26 cellular contexts compared by ENCODE assay signal in genomic region chr7:43761919-43762318, GRCh38. TPM values are rescaled to one million over a fixed set of nuclear protein-coding genes. Genes with fewer than 3 reads are reported as not detected.
DNase-seq lines count a peak whose midpoint lies in the region; ATAC-seq and TF ChIP-seq lines count a peak whose summit lies in the region.
"Had no signal": no experiment of that assay in that cellular context is flagged by ENCODE, and none has a peak within 500 bp of the region (broad histone marks: within the 10 kb centered on the region; RNA-seq: fewer than 3 reads in every experiment).

No MANE protein-coding gene starts in this region.

- no peaks in the 10 kb centered on the region for H3K9me2 ChIP-seq in MM.1S (replicated peaks; ENCODE audit: insufficient read depth, low read length)

- H3K4me3 Mint-ChIP-seq in CD4-positive, alpha-beta T cell, result no peak overlapping the region
- H3K4me3 Mint-ChIP-seq: central memory CD8-positive, alpha-beta T cell had no signal

- intact Hi-C loops in lower lobe of right lung (cut with DNase I), result no loop called here
- intact Hi-C loops in CD4-positive, alpha-beta T cell (cut with DNase I, micrococcal nuclease), result loop anchor here in 1 of 2 experiments (5.0 kb wide), 1 partner anchor 35 kb away; the partner anchor contains the start of gene COA1

- H3K27me3 Mint-ChIP-seq in CD4-positive, alpha-beta T cell, result no peaks in the 10 kb centered on the region
- H3K27me3 Mint-ChIP-seq: central memory CD8-positive, alpha-beta T cell had no signal

- H3K9me3 Mint-ChIP-seq in CD4-positive, alpha-beta T cell, result no peaks in the 10 kb centered on the region
- H3K9me3 Mint-ChIP-seq: CD4-positive, CD25-positive, alpha-beta regulatory T cell; central memory CD8-positive, alpha-beta T cell had no signal

- H3K27ac ChIP-seq in 22Rv1, result peak overlapping the region; percentile 95
- H3K27ac ChIP-seq in MM.1S (ENCODE audit: low read length), result no peak overlapping the region
- peak overlapping the region; percentile 28 for H3K27ac ChIP-seq in lower lobe of right lung
- H3K27ac ChIP-seq in CD4-positive, alpha-beta T cell (ENCODE audit: low read depth, low read length), result no peak overlapping the region
- H3K27ac ChIP-seq: HL-60 had no signal

- H4K20me1 ChIP-seq in MM.1S (ENCODE audit: insufficient read depth, low read length), result no peaks in the 10 kb centered on the region

- DNase-seq in MM.1S (no peak), epithelial cell of esophagus (ENCODE audit: low read depth) (peak; percentile 45), lower lobe of right lung (no peak), NCI-H82 (lab: John Stamatoyannopoulos, UW) (no peak), NCI-H1048 (lab: John Stamatoyannopoulos, UW) (no peak)
- DNase-seq in CD4-positive, alpha-beta T cell, result no peak
- DNase-seq: ACHN; activated CD4-positive, alpha-beta T cell treated with anti-CD3 and anti-CD28 coated beads for 48 hours; amniotic stem cell; CD4-positive, CD25-positive, alpha-beta regulatory T cell; DMS153; effector CD4-positive, alpha-beta T cell; foreskin melanocyte; hypothalamus; islet precursor cell; mesendoderm; NCI-H1092; NCI-H2081; NCI-H510A treated with DMSO at 0.1 percent for 48 hours; stimulated activated CD4-positive, alpha-beta T cell treated with anti-CD3 and anti-CD28 coated beads, Interleukin-4, amount 100 ng/mL, for 4 hours; T-helper 1 cell had no signal

- peaks cover 6% of the 10 kb centered on the region for H3K36me3 Mint-ChIP-seq in CD4-positive, alpha-beta T cell (ENCODE audit: low read depth)
- H3K36me3 Mint-ChIP-seq: CD4-positive, CD25-positive, alpha-beta regulatory T cell had no signal

- TF ChIP-seq CTCF in 22Rv1 (IDR thresholded peaks at IDR 0.05) (no peak), MM.1S (IDR thresholded peaks at IDR 0.05; ENCODE audit: low read length) (no peak), epithelial cell of esophagus (IDR thresholded peaks at IDR 0.05; ENCODE audit: insufficient read depth, low read depth, low read length, missing control alignments) (no peak), lower lobe of right lung (IDR thresholded peaks at IDR 0.05) (no peak)
- TF ChIP-seq CTCF in CD4-positive, alpha-beta T cell (IDR thresholded peaks at IDR 0.05), result no peak

- peak overlapping the region; percentile 23 for H3K4me2 ChIP-seq in MM.1S (ENCODE audit: low read depth, low read length)
- H3K4me2 ChIP-seq: smooth muscle cell had no signal

- peaks cover 10% of the 10 kb centered on the region for H3F3A ChIP-seq in MM.1S (ENCODE audit: insufficient read depth, low read length)

- no peak overlapping the region for H2AFZ ChIP-seq in MM.1S (ENCODE audit: low read length)

- H3K4me1 Mint-ChIP-seq in CD4-positive, alpha-beta T cell (ENCODE audit: low read depth), result peaks cover 53% of the 10 kb centered on the region

- ATAC-seq in lower lobe of right lung (no peak), HG02571 (IDR thresholded peaks at IDR 0.05; ENCODE audit: unreplicated experiment) (no peak)
- ATAC-seq in CD4-positive, alpha-beta T cell (ENCODE audit: poor library complexity), result no peak

- no peaks in the 10 kb centered on the region for H3K27me3 ChIP-seq in MM.1S (replicated peaks; ENCODE audit: insufficient read depth, low read length)
- H3K27me3 ChIP-seq in lower lobe of right lung (ENCODE audit: low read depth), result no peaks in the 10 kb centered on the region
- H3K27me3 ChIP-seq in CD4-positive, alpha-beta T cell (ENCODE audit: control insufficient read depth, insufficient read depth, low read length), result no peaks in the 10 kb centered on the region

- CTCF ChIA-PET in CD4-positive, alpha-beta T cell (lab: Charles Lee), result no interaction called here

- no peaks in the 10 kb centered on the region for H3K9me3 ChIP-seq in MM.1S (replicated peaks; ENCODE audit: insufficient read depth, low read length)
- H3K9me3 ChIP-seq in lower lobe of right lung, result no peaks in the 10 kb centered on the region
- H3K9me3 ChIP-seq in CD4-positive, alpha-beta T cell (ENCODE audit: control insufficient read depth, low read length), result no peaks in the 10 kb centered on the region

- peaks cover 26% of the 10 kb centered on the region for H3K4me1 ChIP-seq in MM.1S (ENCODE audit: low read length)
- peaks cover 58% of the 10 kb centered on the region for H3K4me1 ChIP-seq in lower lobe of right lung

- POLR2A ChIA-PET in CD4-positive, alpha-beta T cell (lab: Charles Lee), result interaction anchor here (1.2 kb wide), 1 partner anchor 26 kb away, joined by 3 read pairs; no protein-coding TSS in a partner anchor

- no peak overlapping the region for H3K27ac Mint-ChIP-seq in CD4-positive, alpha-beta T cell

- no peak overlapping the region for H3K9ac ChIP-seq in MM.1S (ENCODE audit: low read length)

- H3K36me3 ChIP-seq in MM.1S (replicated peaks; ENCODE audit: insufficient read depth, low read length) (no peaks in the 10 kb centered on the region), lower lobe of right lung (no peaks in the 10 kb centered on the region)

- H3K79me2 ChIP-seq in MM.1S (ENCODE audit: low read length), result peaks cover 29% of the 10 kb centered on the region

- H3K4me3 ChIP-seq in MM.1S (ENCODE audit: low read length) (no peak overlapping the region), epithelial cell of esophagus (ENCODE audit: low read length) (no peak overlapping the region), lower lobe of right lung (no peak overlapping the region)
- H3K4me3 ChIP-seq: smooth muscle cell had no signal

RNA-seq across cellular contexts. Expression of gene BLVRA, which starts 3.4 kb away (rescaled TPM):
- 106 TPM for total RNA-seq in lower lobe of right lung
- 10 to 100 TPM; 15.7 TPM for total RNA-seq in CD4-positive, alpha-beta T cell

RNA-seq across cellular contexts. Expression of gene COA1, which starts 32.6 kb away (rescaled TPM):
- 43.3 TPM for total RNA-seq in lower lobe of right lung
- total RNA-seq in CD4-positive, alpha-beta T cell, result 10 to 100 TPM; 78.9 to 80.7 TPM

Comparison
In these comparisons a context has a peak if more than half of its experiments do, and no peak if none do; other contexts are left out.
1. H3K27ac ChIP-seq: peak in 22Rv1 (single experiment) and lower lobe of right lung (single experiment); none in MM.1S (single experiment) and CD4-positive, alpha-beta T cell (single experiment).